ENCODE assay signal across 17 cellular contexts in the genomic region with DNA sequence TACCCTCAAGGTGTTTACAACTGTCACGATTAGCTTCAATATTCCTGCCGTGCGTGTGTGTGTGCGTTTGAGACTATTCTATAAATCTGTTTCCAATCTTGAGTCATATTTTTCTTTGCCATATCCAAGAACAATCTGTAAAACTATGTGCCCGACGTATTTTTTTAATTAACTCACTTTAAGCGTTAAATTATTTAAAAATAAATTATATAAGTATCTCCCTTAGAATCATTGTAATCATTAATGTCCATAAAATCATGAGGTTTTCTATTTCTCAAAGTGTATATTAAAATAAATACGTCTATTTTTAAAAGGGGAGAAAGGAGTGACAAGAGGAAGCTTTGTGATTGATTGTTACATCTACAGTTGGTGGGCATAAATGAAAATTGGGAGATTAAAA. TPM values are rescaled to one million over a fixed set of nuclear protein-coding genes. Genes with fewer than 3 reads are reported as not detected.
DNase-seq lines count a peak whose midpoint lies in the region; ATAC-seq and TF ChIP-seq lines count a peak whose summit lies in the region.
"Had no signal": no experiment of that assay in that cellular context is flagged by ENCODE, and none has a peak within 500 bp of the region (broad histone marks: within the 10 kb centered on the region; RNA-seq: fewer than 3 reads in every experiment).

No MANE protein-coding gene starts in this region.

- H3K27ac ChIP-seq in esophagus muscularis mucosa (replicated peaks in 1 of 4) (peak overlapping the region; percentile 89 to 94 (median 92)), prostate gland (peak overlapping the region; percentile 92 to 95), transverse colon (peak overlapping the region; percentile 41 to 91 (median 53))
- H3K27ac ChIP-seq: SJSA1 had no signal

- peaks cover 59% of the 10 kb centered on the region for H3K4me1 ChIP-seq in adipocyte (ENCODE audit: control insufficient read depth, insufficient read depth, low read length)
- peaks cover 43 to 72% (median 69%) of the 10 kb centered on the region in 4 donors for H3K4me1 ChIP-seq in esophagus muscularis mucosa
- H3K4me1 ChIP-seq in prostate gland (replicated peaks), result peaks cover 8% of the 10 kb centered on the region
- H3K4me1 ChIP-seq in transverse colon, result peaks cover 10 to 26% (median 18%) of the 10 kb centered on the region in 4 donors
- H3K4me1 ChIP-seq: BE2C, SJSA1 had no signal

- DNase-seq in adipocyte (ENCODE audit: low read depth) (peak; percentile 17), esophagus muscularis mucosa (ENCODE audit: extremely low spot score) (no peak), prostate gland (ENCODE audit: low spot score) (no peak), transverse colon (no peak), left lobe of liver (ENCODE audit: low spot score) (no peak), NCI-H1105 treated with DMSO at 0.1 percent for 48 hours (lab: John Stamatoyannopoulos, UW) (no peak), NCI-H128 (lab: John Stamatoyannopoulos, UW; ENCODE audit: unreplicated experiment) (no peak), NOMO-1 treated with DMSO at 0.1 percent for 48 hours (lab: John Stamatoyannopoulos, UW; ENCODE audit: unreplicated experiment) (no peak)
- DNase-seq: BE2C; DMS 273 treated with DMSO at 0.1 percent for 48 hours; MM.1S; NCI-H187 treated with DMSO at 0.1 percent for 48 hours; stimulated activated CD4-positive, alpha-beta T cell treated with anti-CD3 and anti-CD28 coated beads, Interleukin-15, amount 100 ng/mL, for 24 hours; stimulated activated naive CD8-positive, alpha-beta T cell treated with anti-CD3 and anti-CD28 coated beads, Interleukin-15, amount 100 ng/mL, for 72 hours had no signal

- no peak for ATAC-seq in left lobe of liver
- ATAC-seq: activated CD4-positive, CD25-positive, alpha-beta regulatory T cell treated with anti-CD3 and anti-CD28 coated beads, Interleukin-2, amount 50 U/mL, for 24 hours; HCT116; stimulated activated naive CD8-positive, alpha-beta T cell treated with anti-CD3 and anti-CD28 coated beads, Interleukin-15, amount 100 ng/mL, for 72 hours had no signal

- H3K27me3 ChIP-seq in adipocyte (replicated peaks; ENCODE audit: control insufficient read depth, insufficient read depth, low read length) (no peaks in the 10 kb centered on the region), esophagus muscularis mucosa (no peaks in the 10 kb centered on the region), prostate gland (replicated peaks; ENCODE audit: insufficient read depth) (no peaks in the 10 kb centered on the region), transverse colon (no peaks in the 10 kb centered on the region)
- H3K27me3 ChIP-seq: BE2C, SJSA1 had no signal

- peak overlapping the region; percentile 89 for H3K9ac ChIP-seq in adipocyte (ENCODE audit: low read length)

- intact Hi-C loops in esophagus muscularis mucosa (cut with DNase I), result no loop called here
- intact Hi-C loops in prostate gland (cut with DNase I), result loop anchor here (5.0 kb wide), 1 partner anchor 186 kb away; a partner anchor contains a TSS
- intact Hi-C loops in transverse colon (cut with DNase I; ENCODE audit: low total_unique reads), result no loop called here

- peak overlapping the region; percentile 96 for H3K4me3 ChIP-seq in adipocyte (ENCODE audit: low read length)
- H3K4me3 ChIP-seq in esophagus muscularis mucosa, result no peak overlapping the region
- peak overlapping the region in 1 of 2 donors; percentile 2 for H3K4me3 ChIP-seq in prostate gland
- no peak overlapping the region for H3K4me3 ChIP-seq in transverse colon
- H3K4me3 ChIP-seq: SJSA1 had no signal

- H3K36me3 ChIP-seq in adipocyte (ENCODE audit: control insufficient read depth, insufficient read depth, low read length, severe bottlenecking), result no peaks in the 10 kb centered on the region
- no peaks in the 10 kb centered on the region for H3K36me3 ChIP-seq in esophagus muscularis mucosa
- no peaks in the 10 kb centered on the region for H3K36me3 ChIP-seq in prostate gland
- no peaks in the 10 kb centered on the region for H3K36me3 ChIP-seq in transverse colon
- H3K36me3 ChIP-seq: BE2C, SJSA1 had no signal

- H3K9me3 ChIP-seq in adipocyte (ENCODE audit: control insufficient read depth, low read length) (no peaks in the 10 kb centered on the region), esophagus muscularis mucosa (no peaks in the 10 kb centered on the region), prostate gland (no peaks in the 10 kb centered on the region), transverse colon (no peaks in the 10 kb centered on the region)
- H3K9me3 ChIP-seq: BE2C, SJSA1 had no signal

- TF ChIP-seq POLR2A in esophagus muscularis mucosa (IDR thresholded peaks at IDR 0.05; ENCODE audit: low read depth) (no peak), prostate gland (IDR thresholded peaks at IDR 0.05) (no peak), transverse colon (IDR thresholded peaks at IDR 0.05) (no peak)

- in situ Hi-C loops in transverse colon (cut with MboI; ENCODE audit: low pct_ligation_motif_present in 1 of 4, low pct_unique_long_range_greater_than_20kb in 1 of 4, low sequenced_read_pairs in 3 of 4), result no loop called here

- no peak for TF ChIP-seq EP300 in esophagus muscularis mucosa (IDR thresholded peaks at IDR 0.05)
- TF ChIP-seq EP300 in transverse colon (IDR thresholded peaks at IDR 0.05; ENCODE audit: low read depth), result no peak

- 73% methylated on average over 8 of the region's 8 CpGs for WGBS in esophagus muscularis mucosa
- 35% methylated on average over 8 of the region's 8 CpGs for WGBS in prostate gland
- 92 to 93% methylated on average over 8 of the region's 8 CpGs for WGBS in transverse colon (ENCODE audit: low coverage in 1 of 2), 2 donors

- TF ChIP-seq CTCF in esophagus muscularis mucosa (IDR thresholded peaks at IDR 0.05) (no peak), prostate gland (IDR thresholded peaks at IDR 0.05) (no peak), transverse colon (IDR thresholded peaks at IDR 0.05) (no peak)

RNA-seq across cellular contexts. Expression of a gene that starts 2.9 kb away (rescaled TPM):
- total RNA-seq in esophagus muscularis mucosa, result 10 to 100 TPM; 28.5 to 42.6 (median 31.4) TPM
- total RNA-seq in prostate gland, result 10 to 100 TPM; 39.8 to 42.8 TPM
- 10 to 100 TPM; 12.0 to 30.7 (median 15.9) TPM for total RNA-seq in transverse colon
- 7.0 TPM for total RNA-seq in left lobe of liver
